Comparison of ENCODE assay signal across 8 cellular contexts in the genomic region with DNA sequence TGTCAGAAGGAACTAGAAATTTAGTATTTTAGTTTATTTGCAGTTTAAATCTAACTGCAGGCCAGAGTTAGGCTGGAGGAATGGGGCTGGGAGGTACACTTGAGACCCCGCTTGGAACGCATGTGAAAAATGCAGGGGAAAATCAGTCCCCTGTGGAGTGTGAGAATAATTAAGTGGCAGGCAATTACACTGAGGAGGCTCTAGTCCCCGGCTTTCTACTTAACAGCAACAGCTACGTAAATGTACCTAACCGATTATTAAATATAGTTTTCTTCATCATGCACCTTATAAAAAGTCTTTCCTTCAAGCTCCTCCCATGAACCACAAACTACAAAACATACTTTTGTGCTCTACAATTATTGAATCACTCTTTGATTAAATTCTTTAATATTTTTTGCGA. TPM values are rescaled to one million over a fixed set of nuclear protein-coding genes. Genes with fewer than 3 reads are reported as not detected.
A peak's percentile ranks its signal among the peaks of the same experiment; 100 is the strongest.
DNase-seq lines count a peak whose midpoint lies in the region; ATAC-seq and TF ChIP-seq lines count a peak whose summit lies in the region.

No MANE protein-coding gene starts in this region.

- H3K27ac Mint-ChIP-seq in immature natural killer cell = peak overlapping the region; percentile 97 to 100 (median 98)

- H2AFZ ChIP-seq in Loucy (ENCODE audit: low read length) = peak overlapping the region; percentile 88; the same call in 1 of the 2 replicates

- peaks cover 2 to 6% (median 5%) of the 10 kb centered on the region in 3 donors for H3K27me3 Mint-ChIP-seq in immature natural killer cell (ENCODE audit: low read depth in 3 of 3)

- H3K4me3 Mint-ChIP-seq in immature natural killer cell = peak overlapping the region; percentile 96 to 100 (median 98)

- TF ChIP-seq CTCF in DOHH2 (IDR thresholded peaks at IDR 0.05; ENCODE audit: low read depth, low read length, poor library complexity, severe bottlenecking) = no peak
- no peak for TF ChIP-seq CTCF in Loucy (conservative IDR thresholded peaks at IDR 0.05; ENCODE audit: low read length)
- no peak for TF ChIP-seq CTCF in astrocyte of the cerebellum (IDR thresholded peaks at IDR 0.05; ENCODE audit: low read depth, low read length, missing control alignments)

- peaks cover 14 to 19% (median 18%) of the 10 kb centered on the region in 3 donors for H3K36me3 Mint-ChIP-seq in immature natural killer cell

- H3K9me3 ChIP-seq in DOHH2 (ENCODE audit: control insufficient read depth, insufficient read depth, low read length) = peaks cover 27% of the 10 kb centered on the region
- H3K9me3 ChIP-seq in Loucy (ENCODE audit: insufficient read depth, low read depth, low read length) = no peaks in the 10 kb centered on the region; the same call in 1 of the 2 replicates
- no peaks in the 10 kb centered on the region for H3K9me3 ChIP-seq in subcutaneous abdominal adipose tissue (ENCODE audit: control insufficient read depth in 5 of 5, low read length in 5 of 5)

- H3K4me2 ChIP-seq in DOHH2 (ENCODE audit: low read length) (peak overlapping the region; percentile 81), Loucy (ENCODE audit: low read depth, low read length, poor library complexity, severe bottlenecking) (peak overlapping the region; percentile 84)

- H3K27me3 ChIP-seq in DOHH2 (ENCODE audit: control insufficient read depth, low read length) = no peaks in the 10 kb centered on the region
- H3K27me3 ChIP-seq in Loucy (ENCODE audit: insufficient read depth, low read length, poor library complexity, severe bottlenecking) = no peaks in the 10 kb centered on the region
- H3K27me3 ChIP-seq in subcutaneous abdominal adipose tissue (ENCODE audit: control insufficient read depth in 5 of 5, insufficient read depth in 4 of 5, low read length in 5 of 5) = no peaks in the 10 kb centered on the region

- no peak for ATAC-seq in HG02588 (IDR thresholded peaks at IDR 0.05; ENCODE audit: unreplicated experiment)
- ATAC-seq in GM21825 (IDR thresholded peaks at IDR 0.05; ENCODE audit: unreplicated experiment) = no peak

- H3K36me3 ChIP-seq in DOHH2 (ENCODE audit: control insufficient read depth, low read length) = peaks cover 48% of the 10 kb centered on the region
- no peaks in the 10 kb centered on the region for H3K36me3 ChIP-seq in Loucy (ENCODE audit: insufficient read depth, low read length)
- peaks cover 0 to 6% (median 0%) of the 10 kb centered on the region in 5 donors for H3K36me3 ChIP-seq in subcutaneous abdominal adipose tissue (ENCODE audit: control insufficient read depth in 5 of 5, insufficient read depth in 5 of 5, low read length in 5 of 5)

- H3F3A ChIP-seq in DOHH2 (ENCODE audit: control insufficient read depth, insufficient read depth) (no peaks in the 10 kb centered on the region), Loucy (ENCODE audit: low read depth) (no peaks in the 10 kb centered on the region)

- H3K79me2 ChIP-seq in DOHH2 (ENCODE audit: control insufficient read depth, low read length) = peaks cover 56% of the 10 kb centered on the region
- peaks cover 54% of the 10 kb centered on the region for H3K79me2 ChIP-seq in Loucy (ENCODE audit: insufficient read depth, low read length)

- no peaks in the 10 kb centered on the region for H3K9me2 ChIP-seq in DOHH2 (replicated peaks; ENCODE audit: control insufficient read depth, low read length)
- no peaks in the 10 kb centered on the region for H3K9me2 ChIP-seq in Loucy (replicated peaks; ENCODE audit: low read depth, low read length)

- H4K20me1 ChIP-seq in DOHH2 (ENCODE audit: control insufficient read depth, insufficient read depth, low read depth, low read length) = no peaks in the 10 kb centered on the region
- H4K20me1 ChIP-seq in Loucy (ENCODE audit: insufficient read depth, low read length, poor library complexity, severe bottlenecking) = peaks cover 18% of the 10 kb centered on the region

- in situ Hi-C loops in astrocyte of the cerebellum (cut with HindIII; ENCODE audit: low sequenced_read_pairs) = no loop called here

- H3K9ac ChIP-seq in Loucy (ENCODE audit: low read depth, low read length, poor library complexity, severe bottlenecking) = peak overlapping the region; percentile 87
- H3K9ac ChIP-seq in subcutaneous abdominal adipose tissue (ENCODE audit: low read length in 5 of 5) = peak overlapping the region; percentile 83 to 99 (median 90)

- H3K4me1 Mint-ChIP-seq in immature natural killer cell = peaks cover 49 to 57% of the 10 kb centered on the region in 2 donors

- peak overlapping the region; percentile 83 for H3K27ac ChIP-seq in DOHH2 (ENCODE audit: low read depth, low read length)
- H3K27ac ChIP-seq in subcutaneous abdominal adipose tissue (ENCODE audit: low read depth, low read length) = peak overlapping the region; percentile 90

- peaks cover 15% of the 10 kb centered on the region for H3K4me1 ChIP-seq in DOHH2 (ENCODE audit: control insufficient read depth, low read length)
- peaks cover 23% of the 10 kb centered on the region for H3K4me1 ChIP-seq in Loucy (ENCODE audit: insufficient read depth, low read length, poor library complexity, severe bottlenecking)
- H3K4me1 ChIP-seq in subcutaneous abdominal adipose tissue (ENCODE audit: control insufficient read depth in 5 of 5, insufficient read depth in 5 of 5, low read length in 5 of 5) = peaks cover 0 to 17% (median 15%) of the 10 kb centered on the region in 5 donors

- H3K9me3 Mint-ChIP-seq in immature natural killer cell = peaks cover 0 to 1% (median 0%) of the 10 kb centered on the region in 6 donors

- H3K4me3 ChIP-seq in DOHH2 (ENCODE audit: low read length) = peak overlapping the region; percentile 99
- peak overlapping the region; percentile 81 for H3K4me3 ChIP-seq in Loucy (ENCODE audit: low read length, poor library complexity, severe bottlenecking)
- H3K4me3 ChIP-seq in astrocyte of the cerebellum (ENCODE audit: low read depth, low read length) = peak overlapping the region; percentile 64
- peak overlapping the region; percentile 63 to 99 (median 99) for H3K4me3 ChIP-seq in subcutaneous abdominal adipose tissue (ENCODE audit: low read depth in 1 of 5, low read length in 5 of 5)

- DNase-seq in astrocyte of the cerebellum (ENCODE audit: low read depth) = no peak
- DNase-seq in immature natural killer cell = no peak
- DNase-seq in HPDE6-E6E7 (ENCODE audit: extremely low spot score) = no peak

RNA-seq across cellular contexts. Expression of gene ZNF708, which starts 0.8 kb away (rescaled TPM):
- 1 to 10 TPM; 4.7 to 8.7 (median 8.0) TPM for polyA plus RNA-seq in immature natural killer cell

RNA-seq across cellular contexts. Expression of gene ZNF738, which starts 30.4 kb away (rescaled TPM):
- polyA plus RNA-seq in immature natural killer cell = 1 to 10 TPM; 3.1 to 4.5 (median 3.2) TPM
